8 cellular contexts compared by ENCODE assay signal in genomic region chr10:72334196-72334831, GRCh38. TPM values are rescaled to one million over a fixed set of nuclear protein-coding genes. Genes with fewer than 3 reads are reported as not detected.
DNase-seq lines count a peak whose midpoint lies in the region; ATAC-seq and FAIRE-seq lines count a peak whose summit lies in the region.

No MANE protein-coding gene starts in this region.

- ATAC-seq in activated naive CD8-positive, alpha-beta T cell treated with anti-CD3 and anti-CD28 coated beads, Interleukin-2, amount 10 ng/mL, durations not matched to agents 7 days and 5 days (ENCODE audit: low read depth), result peak; percentile 0
- no peak for ATAC-seq in HG02973 (IDR thresholded peaks at IDR 0.05; ENCODE audit: unreplicated experiment)
- ATAC-seq in GM18909 (IDR thresholded peaks at IDR 0.05; ENCODE audit: poor library complexity, unreplicated experiment), result no peak
- ATAC-seq in HG03460 (IDR thresholded peaks at IDR 0.05; ENCODE audit: unreplicated experiment), result no peak

- DNase-seq in GM19239 (ENCODE audit: insufficient read length, low spot score) (no peak), NCI-H1436 (lab: John Stamatoyannopoulos, UW) (peak; percentile 94), iris pigment epithelial cell (ENCODE audit: low read depth) (peak; percentile 87)
- peak; percentile 49 for DNase-seq in activated naive CD8-positive, alpha-beta T cell treated with anti-CD3 and anti-CD28 coated beads, Interleukin-2, amount 10 ng/mL, durations not matched to agents 7 days and 5 days
- peak; percentile 50 for DNase-seq in stimulated activated CD8-positive, alpha-beta memory T cell treated with anti-CD3 and anti-CD28 coated beads, Interleukin-4, amount 100 ng/mL, for 48 hours

- POLR2A ChIA-PET in activated naive CD8-positive, alpha-beta T cell treated with anti-CD3 and anti-CD28 coated beads, Interleukin-2, amount 10 ng/mL, durations not matched to agents 7 days and 5 days (lab: Charles Lee), result interaction anchor here (1.0 to 32.2 kb wide), 11 partner anchors 8 to 247 kb away, joined by 3 to 1812 read pairs (median 13); partner anchors contain the start of genes ANAPC16, ASCC1, DDIT4 and SPOCK2

- no peaks in the 10 kb centered on the region for H3K9me3 Mint-ChIP-seq in activated naive CD8-positive, alpha-beta T cell treated with anti-CD3 and anti-CD28 coated beads, Interleukin-2, amount 10 ng/mL, durations not matched to agents 7 days and 5 days

- H3K27ac Mint-ChIP-seq in activated naive CD8-positive, alpha-beta T cell treated with anti-CD3 and anti-CD28 coated beads, Interleukin-2, amount 10 ng/mL, durations not matched to agents 7 days and 5 days, result peak overlapping the region; percentile 73

- peak; percentile 47 for FAIRE-seq in GM19239 (lab: Jason Lieb, UNC)

- peaks cover 69% of the 10 kb centered on the region for H3K4me1 Mint-ChIP-seq in activated naive CD8-positive, alpha-beta T cell treated with anti-CD3 and anti-CD28 coated beads, Interleukin-2, amount 10 ng/mL, durations not matched to agents 7 days and 5 days

- H3K27me3 Mint-ChIP-seq in activated naive CD8-positive, alpha-beta T cell treated with anti-CD3 and anti-CD28 coated beads, Interleukin-2, amount 10 ng/mL, durations not matched to agents 7 days and 5 days, result no peaks in the 10 kb centered on the region

- peak overlapping the region; percentile 80 for H3K4me3 Mint-ChIP-seq in activated naive CD8-positive, alpha-beta T cell treated with anti-CD3 and anti-CD28 coated beads, Interleukin-2, amount 10 ng/mL, durations not matched to agents 7 days and 5 days

- peaks cover 7% of the 10 kb centered on the region for H3K36me3 Mint-ChIP-seq in activated naive CD8-positive, alpha-beta T cell treated with anti-CD3 and anti-CD28 coated beads, Interleukin-2, amount 10 ng/mL, durations not matched to agents 7 days and 5 days

RNA-seq across cellular contexts. Expression of gene DNAJB12, which starts 20.4 kb away (rescaled TPM):
- total RNA-seq in activated naive CD8-positive, alpha-beta T cell treated with anti-CD3 and anti-CD28 coated beads, Interleukin-2, amount 10 ng/mL, durations not matched to agents 7 days and 5 days, result 10 to 100 TPM; 24.3 to 26.5 TPM
